In the genomic region with DNA sequence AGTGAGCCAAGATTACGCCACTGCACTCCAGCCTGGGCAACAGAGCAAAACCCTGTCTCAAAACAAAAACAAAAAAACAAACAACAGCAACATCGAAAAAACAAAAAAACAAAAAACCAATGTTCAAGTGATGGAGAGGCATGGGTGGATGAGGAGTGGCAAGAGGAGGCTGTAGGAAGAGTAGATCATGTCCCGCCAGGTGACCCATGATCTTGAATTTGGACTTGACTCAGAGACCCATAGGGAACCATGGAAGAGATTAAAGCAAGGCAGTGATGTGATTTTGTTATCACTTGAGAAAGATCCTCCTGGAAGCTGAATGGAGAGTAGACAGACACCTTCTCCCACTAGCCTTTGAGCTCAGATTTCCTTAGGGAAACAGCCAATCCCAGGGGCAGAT, we compare ENCODE assay signal across 34 cellular contexts. TPM values are rescaled to one million over a fixed set of nuclear protein-coding genes. Genes with fewer than 3 reads are reported as not detected.
DNase-seq lines count a peak whose midpoint lies in the region; ATAC-seq, FAIRE-seq and TF ChIP-seq lines count a peak whose summit lies in the region.
"Had no signal": no experiment of that assay in that cellular context is flagged by ENCODE, and none has a peak within 500 bp of the region (broad histone marks: within the 10 kb centered on the region; RNA-seq: fewer than 3 reads in every experiment).

No MANE protein-coding gene starts in this region.

- no peak overlapping the region for H2AFZ ChIP-seq in astrocyte (ENCODE audit: low read depth, low read length)
- H2AFZ ChIP-seq in HepG2 (ENCODE audit: low read length) = no peak overlapping the region

- intact Hi-C loops in HepG2 (cut with micrococcal nuclease; ENCODE audit: unreplicated experiment) = no loop called here

- H3K4me1 ChIP-seq in cardiac muscle cell (ENCODE audit: low read depth) (peaks cover 9% of the 10 kb centered on the region), right atrium auricular region (peaks cover 0 to 14% of the 10 kb centered on the region in 2 donors), astrocyte (ENCODE audit: insufficient read depth, low read length) (no peaks in the 10 kb centered on the region), HepG2 (ENCODE audit: insufficient read depth, low read length) (peaks cover 39% of the 10 kb centered on the region)
- H3K4me1 ChIP-seq: HAP-1 had no signal

- no peak for DNase-seq in cardiac muscle cell (ENCODE audit: low read depth in 1 of 2, low spot score in 1 of 2)
- no peak for DNase-seq in right atrium auricular region (ENCODE audit: low spot score)
- DNase-seq in astrocyte (ENCODE audit: low read depth) = no peak
- DNase-seq in HepG2 (ENCODE audit: low spot score) = no peak
- DNase-seq in progenitor cell of endocrine pancreas (ENCODE audit: low spot score, unreplicated experiment) = no peak
- DNase-seq: activated CD4-positive, alpha-beta T cell treated with anti-CD3 and anti-CD28 coated beads for 4 hours; activated naive CD4-positive, alpha-beta T cell treated with anti-CD3 and anti-CD28 coated beads, Interleukin-2, amount 50 U/mL, for 16 hours; CD4-positive, alpha-beta T cell; DND-41; effector CD8-positive, alpha-beta T cell; immature natural killer cell; left colon; mesenchymal stem cell; NCI-H1436; NCI-H2081; NCI-H226; NCI-H748 treated with DMSO at 0.1 percent for 48 hours; SW 1271; WERI-Rb-1 had no signal

- in situ Hi-C loops in HepG2 (cut with HindIII; ENCODE audit: extremely low pct_ligation_motif_present, low pct_unique_long_range_greater_than_20kb) = no loop called here

- H4K20me1 ChIP-seq in astrocyte (ENCODE audit: insufficient read depth, low read length) (peaks cover 9% of the 10 kb centered on the region), HepG2 (ENCODE audit: insufficient read depth, low read length) (0 out of 2 replicates have a peak, but pooled peaks cover 4% of the 10 kb centered on the region)

- BruUV-seq in HepG2 (replicated peaks; lab: Mats Ljungman, UMichigan) = no TSS peak

- H3K36me3 ChIP-seq in cardiac muscle cell (no peaks in the 10 kb centered on the region), right atrium auricular region (no peaks in the 10 kb centered on the region), astrocyte (ENCODE audit: insufficient read depth, low read length) (no peaks in the 10 kb centered on the region), HepG2 (replicated peaks in 1 of 2; ENCODE audit: control insufficient read depth in 1 of 2, insufficient read depth in 2 of 2, low read length in 2 of 2) (peaks cover 6 to 25% of the 10 kb centered on the region in 2 experiments)
- H3K36me3 ChIP-seq: breast epithelium, HAP-1, SJCRH30, thoracic aorta, WERI-Rb-1 had no signal

- H3K4me3 ChIP-seq in cardiac muscle cell (no peak overlapping the region), right atrium auricular region (no peak overlapping the region), astrocyte (ENCODE audit: insufficient read depth, low read depth, low read length) (no peak overlapping the region), HepG2 (replicated peaks in 1 of 3; ENCODE audit: insufficient read depth in 1 of 3, low read depth in 2 of 3, low read length in 3 of 3) (no peak overlapping the region)
- H3K4me3 ChIP-seq: breast epithelium, HAP-1, SJCRH30, skin epidermis, thoracic aorta had no signal

- H3K27me3 Mint-ChIP-seq in astrocyte (ENCODE audit: low read depth, unreplicated experiment) = no peaks in the 10 kb centered on the region
- no peaks in the 10 kb centered on the region for H3K27me3 Mint-ChIP-seq in progenitor cell of endocrine pancreas
- H3K27me3 Mint-ChIP-seq: activated T-helper 17 cell treated with anti-CD3 and anti-CD28 coated beads, Interleukin-2, amount 50 U/mL, for 72 hours; CD4-positive, alpha-beta T cell; stimulated activated naive CD8-positive, alpha-beta T cell treated with anti-CD3 and anti-CD28 coated beads, Interleukin-15, Interleukin-2, amounts not matched to agents 100 ng/mL and 50 ng/mL, for 24 hours had no signal

- H3K4me3 Mint-ChIP-seq in astrocyte (ENCODE audit: unreplicated experiment) (no peak overlapping the region), progenitor cell of endocrine pancreas (ENCODE audit: low read depth) (no peak overlapping the region)
- H3K4me3 Mint-ChIP-seq: activated T-helper 17 cell treated with anti-CD3 and anti-CD28 coated beads, Interleukin-2, amount 50 U/mL, for 72 hours; CD4-positive, alpha-beta T cell; immature natural killer cell; stimulated activated naive CD8-positive, alpha-beta T cell treated with anti-CD3 and anti-CD28 coated beads, Interleukin-15, Interleukin-2, amounts not matched to agents 100 ng/mL and 50 ng/mL, for 24 hours had no signal

- CTCF ChIA-PET in HepG2 (lab: Yijun Ruan, JAX; ENCODE audit: low intra/inter-chr PET ratio, low total read pairs) = no interaction called here

- no peak for TF ChIP-seq EP300 in HepG2 (IDR thresholded peaks at IDR 0.05; ENCODE audit: low read depth in 2 of 2, low read length in 2 of 2)
- no peak for TF ChIP-seq EP300 in HepG2 (CRISPR knock-in tag; IDR thresholded peaks at IDR 0.05; ENCODE audit: borderline replicate concordance)

- POLR2A ChIA-PET in HepG2 (lab: Yijun Ruan, JAX) = no interaction called here

- no peak for TF ChIP-seq RAD21 in HepG2 (CRISPR knock-in tag; IDR thresholded peaks at IDR 0.05)

- no peak for TF ChIP-seq CTCF in cardiac muscle cell (IDR thresholded peaks at IDR 0.05; ENCODE audit: low read depth, low read length)
- TF ChIP-seq CTCF in right atrium auricular region (IDR thresholded peaks at IDR 0.05) = no peak
- TF ChIP-seq CTCF in astrocyte (IDR thresholded peaks at IDR 0.05; ENCODE audit: insufficient read depth, low read depth, low read length) = no peak
- no peak for TF ChIP-seq CTCF in HepG2 (CRISPR knock-in tag; IDR thresholded peaks at IDR 0.05)
- no peak for TF ChIP-seq CTCF in progenitor cell of endocrine pancreas (IDR thresholded peaks at IDR 0.05; ENCODE audit: unreplicated experiment)

- H3K36me3 Mint-ChIP-seq in astrocyte (ENCODE audit: low read depth, unreplicated experiment) (peaks cover 21% of the 10 kb centered on the region), progenitor cell of endocrine pancreas (ENCODE audit: insufficient read depth) (peaks cover 16% of the 10 kb centered on the region)

- H3K79me2 ChIP-seq in astrocyte (ENCODE audit: insufficient read depth, low read length) (no peaks in the 10 kb centered on the region), HepG2 (ENCODE audit: insufficient read depth, low read length) (peaks cover 6% of the 10 kb centered on the region)

- H3K27ac ChIP-seq in cardiac muscle cell (peak overlapping the region; percentile 48), right atrium auricular region (no peak overlapping the region), astrocyte (ENCODE audit: low read depth, low read length) (no peak overlapping the region), HepG2 (ENCODE audit: extremely low read length, insufficient read depth, low read length) (peak overlapping the region; percentile 1)
- H3K27ac ChIP-seq: breast epithelium, epithelial cell of prostate, SJCRH30, skin epidermis, thoracic aorta, WERI-Rb-1 had no signal

- no peak for ATAC-seq in HepG2
- ATAC-seq in HG03039 (IDR thresholded peaks at IDR 0.05; ENCODE audit: unreplicated experiment) = no peak
- no peak for ATAC-seq in HG02571 (IDR thresholded peaks at IDR 0.05; ENCODE audit: unreplicated experiment)
- ATAC-seq in GM19467 (IDR thresholded peaks at IDR 0.05; ENCODE audit: unreplicated experiment) = no peak
- ATAC-seq: activated T-helper 17 cell treated with anti-CD3 and anti-CD28 coated beads, Interleukin-2, amount 50 U/mL, for 72 hours; Panc1 had no signal

- H3K4me1 Mint-ChIP-seq in astrocyte (ENCODE audit: low read depth, unreplicated experiment) = peaks cover 12% of the 10 kb centered on the region
- H3K4me1 Mint-ChIP-seq in progenitor cell of endocrine pancreas (ENCODE audit: low read depth) = no peaks in the 10 kb centered on the region

- H3K9me3 Mint-ChIP-seq in astrocyte (ENCODE audit: unreplicated experiment) = peaks cover 9% of the 10 kb centered on the region
- peaks cover 12% of the 10 kb centered on the region for H3K9me3 Mint-ChIP-seq in progenitor cell of endocrine pancreas (ENCODE audit: low read depth)

- H3K9ac ChIP-seq in astrocyte (ENCODE audit: low read length) (no peak overlapping the region), HepG2 (ENCODE audit: insufficient read depth, low read depth, low read length) (no peak overlapping the region)

- H3K27ac Mint-ChIP-seq in astrocyte (ENCODE audit: unreplicated experiment) = peak overlapping the region; percentile 43
- peak overlapping the region; percentile 45 for H3K27ac Mint-ChIP-seq in progenitor cell of endocrine pancreas
- H3K27ac Mint-ChIP-seq: activated T-helper 17 cell treated with anti-CD3 and anti-CD28 coated beads, Interleukin-2, amount 50 U/mL, for 72 hours; CD4-positive, alpha-beta T cell; immature natural killer cell; stimulated activated naive CD8-positive, alpha-beta T cell treated with anti-CD3 and anti-CD28 coated beads, Interleukin-15, Interleukin-2, amounts not matched to agents 100 ng/mL and 50 ng/mL, for 24 hours had no signal

- WGBS in HepG2 (ENCODE audit: low lambda C conversion rate) = 68% methylated on average over 3 of the region's 3 CpGs

- FAIRE-seq in astrocyte (lab: Jason Lieb, UNC) (no peak), HepG2 (lab: Jason Lieb, UNC) (no peak)
- FAIRE-seq: colon, D721Med, urothelium cell line had no signal

- H3K27me3 ChIP-seq in cardiac muscle cell (no peaks in the 10 kb centered on the region), right atrium auricular region (no peaks in the 10 kb centered on the region), astrocyte (ENCODE audit: insufficient read depth, low read length) (no peaks in the 10 kb centered on the region), HepG2 (ENCODE audit: control insufficient read depth in 1 of 2, insufficient read depth in 2 of 2, low read length in 2 of 2) (no peaks in the 10 kb centered on the region)
- H3K27me3 ChIP-seq: breast epithelium, SJCRH30 had no signal

- no peak for TF ChIP-seq POLR2A in HepG2 (IDR thresholded peaks at IDR 0.05; ENCODE audit: insufficient read depth in 1 of 2, low read depth in 2 of 2, low read length in 2 of 2)

- H3K4me2 ChIP-seq in astrocyte (ENCODE audit: low read length) (no peak overlapping the region), HepG2 (ENCODE audit: low read depth, low read length) (0 out of 2 replicates have a peak overlapping the region, but pooled peaks have one; percentile 0)

- H3K9me3 ChIP-seq in cardiac muscle cell (ENCODE audit: low read depth) (no peaks in the 10 kb centered on the region), right atrium auricular region (peaks cover 6 to 13% of the 10 kb centered on the region in 2 donors), astrocyte (ENCODE audit: insufficient read depth, low read depth, low read length) (peaks cover 10% of the 10 kb centered on the region), HepG2 (ENCODE audit: low read length) (peaks cover 18% of the 10 kb centered on the region)

RNA-seq across cellular contexts. Expression of a gene that starts 11.2 kb away (rescaled TPM):
- total RNA-seq in cardiac muscle cell (71.4 and 115 TPM in 2 replicates), right atrium auricular region (10 to 100 TPM in 1 of 2 donors, 1 to 10 TPM in 1; 9.8 to 14.9 TPM), astrocyte (22.8 and 23.3 TPM in 2 replicates), HepG2 (2016; rRNA removed; fragmentation: Illumina TruSeq; extraction: Trizol) (97.3 and 123 TPM in 2 replicates), progenitor cell of endocrine pancreas (24.7 and 26.7 TPM in 2 replicates)
- polyA plus RNA-seq in cardiac muscle cell (51.7 and 54.4 TPM in 2 replicates), HepG2 (2011; rRNA removed) (47.6 and 55.0 TPM in 2 replicates)
- 9.7 and 10.7 TPM in 2 replicates for total RNA-seq in HepG2 (2016; cell fraction: cytosol; rRNA removed; fragmentation: Illumina TruSeq; extraction: Trizol; ENCODE audit: low read depth)
- total RNA-seq in HepG2 (2016; cell fraction: insoluble cytoplasmic fraction; rRNA removed; fragmentation: Illumina TruSeq; extraction: Trizol) = 100 and 112 TPM in 2 replicates
- total RNA-seq in HepG2 (2016; cell fraction: membrane; rRNA removed; fragmentation: Illumina TruSeq; extraction: Trizol) = 29.4 and 30.9 TPM in 2 replicates
- 61.8 and 69.4 TPM in 2 replicates for total RNA-seq in HepG2 (2016; cell fraction: nucleus; rRNA removed; fragmentation: Illumina TruSeq; extraction: Trizol)
- 25.4 and 34.3 TPM in 2 replicates for polyA plus RNA-seq in HepG2 (2011; cell fraction: cytosol; rRNA removed)
- 65.2 and 68.0 TPM in 2 replicates for polyA plus RNA-seq in HepG2 (2011; cell fraction: nucleus; rRNA removed)
- polyA plus RNA-seq in HepG2 (2012) = 21.6 and 22.2 TPM in 2 replicates
- polyA plus RNA-seq in HepG2 (2016; cell fraction: cytosol; fragmentation: Illumina TruSeq; extraction: Trizol; ENCODE audit: low read depth) = 5.7 and 5.8 TPM in 2 replicates
- polyA plus RNA-seq in HepG2 (2016; cell fraction: insoluble cytoplasmic fraction; fragmentation: Illumina TruSeq; extraction: Trizol; ENCODE audit: low read depth) = 116 and 128 TPM in 2 replicates
- polyA plus RNA-seq in HepG2 (2016; cell fraction: membrane; fragmentation: Illumina TruSeq; extraction: Trizol; ENCODE audit: low read depth) = 15.2 TPM in 2 replicates
- 101 and 108 TPM in 2 replicates for polyA plus RNA-seq in HepG2 (2016; cell fraction: nucleus; fragmentation: Illumina TruSeq; extraction: Trizol; ENCODE audit: insufficient read depth, low read depth)
- polyA minus RNA-seq in HepG2 (2011; rRNA and poly(A)+ RNA removed; ENCODE audit: low replicate concordance) = 0.44 and 41.3 TPM in 2 replicates
- polyA minus RNA-seq in HepG2 (2011; cell fraction: cytosol; rRNA and poly(A)+ RNA removed) = 24.2 and 32.3 TPM in 2 replicates
- 32.1 and 39.7 TPM in 2 replicates for polyA minus RNA-seq in HepG2 (2011; cell fraction: nucleus; rRNA and poly(A)+ RNA removed)

Comparison
In these comparisons a context has a peak if more than half of its experiments do, and no peak if none do; other contexts are left out.
1. H3K27ac ChIP-seq: peak in cardiac muscle cell (single experiment) and HepG2 (single experiment); none in right atrium auricular region (0 of 2) and astrocyte (single experiment).